In the genomic region with DNA sequence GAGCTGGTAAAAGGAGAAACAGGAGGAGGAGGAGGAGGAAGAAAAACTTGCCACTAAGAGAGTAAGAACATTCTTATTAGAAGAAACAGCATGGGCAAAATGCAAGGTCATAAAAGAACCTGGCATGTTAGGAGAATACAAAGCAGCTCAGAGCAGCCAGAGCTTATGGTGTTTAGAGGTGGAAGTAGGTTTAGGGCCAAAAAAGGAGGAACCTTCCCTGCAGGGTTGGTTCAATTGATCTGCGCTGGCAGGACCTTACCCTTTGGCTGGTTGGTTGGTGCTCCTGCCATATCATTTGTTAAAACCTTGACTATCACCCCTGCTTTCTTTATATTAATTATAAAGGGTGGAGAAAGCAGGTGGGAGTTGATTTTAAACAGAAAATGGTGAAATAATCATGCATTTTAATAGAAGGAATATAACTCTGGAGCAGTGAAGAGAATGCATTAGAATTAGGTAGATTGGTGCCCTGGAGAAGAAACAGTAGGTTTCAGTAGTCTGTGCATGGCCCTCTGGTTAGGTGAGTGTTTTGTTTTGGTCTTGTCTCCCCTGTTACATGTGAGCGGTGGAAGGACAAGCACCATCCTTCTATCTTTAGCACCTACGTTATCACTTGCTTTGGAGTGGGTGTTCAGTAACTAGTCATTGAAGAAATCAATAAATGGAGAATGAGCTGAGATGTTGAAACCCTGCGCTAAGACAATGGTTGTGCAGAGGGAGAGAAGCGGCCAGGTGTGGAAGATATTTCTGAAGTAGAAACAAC, we compare ENCODE assay signal across 26 cellular contexts.
"Had no signal": no experiment of that assay in that cellular context is flagged by ENCODE, and none has a peak within 500 bp of the region (broad histone marks: within the 10 kb centered on the region; RNA-seq: fewer than 3 reads in every experiment).

No MANE protein-coding gene starts in this region.

- ATAC-seq: activated CD8-positive, alpha-beta memory T cell treated with anti-CD3 and anti-CD28 coated beads, Interleukin-2, amount 10 ng/mL, durations not matched to agents 7 days and 5 days; activated naive CD4-positive, alpha-beta T cell treated with anti-CD3 and anti-CD28 coated beads, Interleukin-2, amount 50 U/mL, for 72 hours; activated naive CD8-positive, alpha-beta T cell treated with anti-CD3 and anti-CD28 coated beads, Interleukin-2, amount 50 U/mL, for 24 hours; activated T-cell treated with anti-CD3 and anti-CD28 coated beads, Interleukin-2, amount 50 U/mL, for 4 hours; body of pancreas; Panc1 had no signal

- H3K27ac ChIP-seq: ascending aorta, body of pancreas, KMS-11 had no signal

- H3K9me3 ChIP-seq: ascending aorta, body of pancreas had no signal

- H3K36me3 ChIP-seq: ascending aorta had no signal

- H3K4me1 ChIP-seq: ascending aorta had no signal

- H3K4me3 ChIP-seq: ascending aorta, body of pancreas had no signal

- H3K27me3 ChIP-seq: ascending aorta, body of pancreas had no signal

- FAIRE-seq: bronchial epithelial cell had no signal

- DNase-seq: activated B cell treated with CpG ODN at 0.5 μM for 24 hours; activated CD4-positive, alpha-beta T cell treated with anti-CD3 and anti-CD28 coated beads for 1 hour; activated CD4-positive, alpha-beta T cell treated with anti-CD3 and anti-CD28 coated beads, Interleukin-2, amount 10 ng/mL, durations not matched to agents 24 days and 14 days; activated CD4-positive, alpha-beta T cell treated with anti-CD3 and anti-CD28 coated beads, Interleukin-2, amount 50 U/mL, for 48 hours; activated CD8-positive, alpha-beta memory T cell treated with anti-CD3 and anti-CD28 coated beads, Interleukin-2, amount 10 ng/mL, durations not matched to agents 7 days and 5 days; activated effector memory CD4-positive, alpha-beta T cell treated with anti-CD3 and anti-CD28 coated beads, Interleukin-2, amount 50 U/mL, for 16 hours; activated naive CD4-positive, alpha-beta T cell treated with Interleukin-2 at 50 U/mL for 16 hours; activated naive CD8-positive, alpha-beta T cell treated with anti-CD3 and anti-CD28 coated beads, Interleukin-2, amount 50 U/mL, for 24 hours; activated T-cell treated with anti-CD3 and anti-CD28 coated beads, Interleukin-2, amount 50 U/mL, for 4 hours; amniotic stem cell; body of pancreas; central memory CD4-positive, alpha-beta T cell; NCI-H1092; NCI-H1436 treated with DMSO at 0.1 percent for 48 hours; NCI-H2171; NCI-H2227 treated with DMSO at 0.1 percent for 48 hours; NCI-H446 treated with DMSO at 0.1 percent for 48 hours; NCI-H524 treated with DMSO at 0.1 percent for 48 hours; NCI-H748 treated with DMSO at 0.1 percent for 48 hours; RPMI8226; SHP77 had no signal
